In genomic region chr9:134815435-134816214, GRCh38 we compare ENCODE assay signal across 15 cellular contexts.
"Had no signal": no experiment of that assay in that cellular context is flagged by ENCODE, and none has a peak within 500 bp of the region (broad histone marks: within the 10 kb centered on the region; RNA-seq: fewer than 3 reads in every experiment).

No MANE protein-coding gene starts in this region.

- H3K27me3 Mint-ChIP-seq: naive B cell had no signal

- H3K36me3 Mint-ChIP-seq: memory B cell, naive B cell had no signal

- H3K36me3 ChIP-seq: gastrocnemius medialis had no signal

- DNase-seq: effector memory CD4-positive, alpha-beta T cell; gastrocnemius medialis; heart right ventricle; hypothalamus; left ventricle myocardium inferior; lower lobe of right lung; midbrain; naive B cell; nephron progenitor cell; posterior cingulate gyrus; sigmoid colon; small intestine; stimulated activated CD4-positive, alpha-beta T cell treated with anti-CD3 and anti-CD28 coated beads, Interleukin-2, amount 100 ng/mL, for 48 hours; stimulated activated naive CD4-positive, alpha-beta T cell treated with Interleukin-2 at 50 U/mL for 16 hours had no signal

- H3K4me1 ChIP-seq: gastrocnemius medialis, left ventricle myocardium inferior, lower lobe of right lung had no signal

- H3K4me3 Mint-ChIP-seq: memory B cell, naive B cell, nephron progenitor cell had no signal

- H3K4me3 ChIP-seq: gastrocnemius medialis, heart right ventricle, left ventricle myocardium inferior, lower lobe of right lung, sigmoid colon had no signal

- H3K9me3 ChIP-seq: gastrocnemius medialis, heart right ventricle, left ventricle myocardium inferior, lower lobe of right lung, sigmoid colon had no signal

- H3K27ac ChIP-seq: gastrocnemius medialis, heart right ventricle, left ventricle myocardium inferior, lower lobe of right lung, sigmoid colon had no signal

- H3K4me1 Mint-ChIP-seq: memory B cell, naive B cell had no signal

- H3K27me3 ChIP-seq: gastrocnemius medialis, heart right ventricle, sigmoid colon had no signal

- H3K27ac Mint-ChIP-seq: memory B cell, naive B cell, nephron progenitor cell had no signal

- H3K9me3 Mint-ChIP-seq: memory B cell, naive B cell, nephron progenitor cell had no signal
